In genomic region chr6:70686548-70687133, GRCh38 we compare ENCODE assay signal across 1 cellular context.
TF ChIP-seq lines count a peak whose summit lies in the region.

No MANE protein-coding gene starts in this region.

TF ChIP-seq in GM23338, 12 proteins besides CTCF, POLR2A, EP300 and RAD21 (continued from another document):
- TF ChIP-seq ZNF462 (CRISPR knock-in tag; IDR thresholded peaks at IDR 0.05) (no peak), JUNB (IDR thresholded peaks at IDR 0.05; ENCODE audit: unreplicated experiment) (no peak), EZH2phosphoT487 (IDR thresholded peaks at IDR 0.05; ENCODE audit: unreplicated experiment) (no peak), POLR2AphosphoS5 (IDR thresholded peaks at IDR 0.05; ENCODE audit: low read depth) (no peak)
